ENCODE assay signal across 24 cellular contexts in the genomic region with DNA sequence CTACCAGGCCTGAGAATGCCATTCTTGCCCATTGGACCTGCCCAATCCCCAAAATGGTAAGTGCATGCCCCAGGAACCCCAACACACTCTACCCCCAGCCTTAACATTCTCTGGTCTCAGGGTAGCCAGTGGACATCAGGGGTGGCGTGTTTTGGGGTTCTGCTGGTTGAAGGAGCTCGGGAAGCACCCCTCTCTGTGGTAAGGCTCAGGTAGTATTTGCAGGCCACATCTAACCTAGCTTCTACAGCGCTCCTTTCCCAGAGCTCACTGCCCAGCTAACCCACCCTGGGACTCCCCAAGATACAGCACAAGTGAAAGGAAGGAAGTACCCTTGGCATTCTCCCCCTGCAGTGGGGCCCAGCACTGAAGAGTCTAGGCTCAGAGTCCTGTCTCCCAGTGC. TPM values are rescaled to one million over a fixed set of nuclear protein-coding genes. Genes with fewer than 3 reads are reported as not detected.
"Had no signal": no experiment of that assay in that cellular context is flagged by ENCODE, and none has a peak within 500 bp of the region (broad histone marks: within the 10 kb centered on the region; RNA-seq: fewer than 3 reads in every experiment).

No MANE protein-coding gene starts in this region.

- H2AFZ ChIP-seq: hepatocyte had no signal

- H3K36me3 ChIP-seq: colonic mucosa, esophagus squamous epithelium, left lung, lower lobe of right lung had no signal

- H3K4me3 Mint-ChIP-seq: immature natural killer cell, mesothelial cell of epicardium, naive B cell had no signal

- H3K27me3 ChIP-seq: colonic mucosa, dorsolateral prefrontal cortex, esophagus squamous epithelium, gastroesophageal sphincter, heart left ventricle, hepatocyte, left lung had no signal

- H3K27ac ChIP-seq: colonic mucosa, dorsolateral prefrontal cortex, epithelial cell of prostate, esophagus squamous epithelium, gastroesophageal sphincter, heart left ventricle, hepatocyte, left lung, lower lobe of right lung had no signal

- DNase-seq: colonic mucosa; dermis blood vessel endothelial cell; dorsolateral prefrontal cortex; effector CD4-positive, alpha-beta T cell; effector memory CD4-positive, alpha-beta T cell; erythroblast; esophagus squamous epithelium; foreskin fibroblast; heart left ventricle; hypothalamus; immature natural killer cell; left cardiac atrium; left lung; left ventricle myocardium superior; lower lobe of right lung; mesenchymal stem cell; mucosa of descending colon; naive B cell had no signal

- H3K9me3 ChIP-seq: colonic mucosa, esophagus squamous epithelium, gastroesophageal sphincter, heart left ventricle, left lung, lower lobe of right lung, mucosa of descending colon had no signal

- H3K36me3 Mint-ChIP-seq: naive B cell had no signal

- H3K4me1 ChIP-seq: colonic mucosa, left lung, lower lobe of right lung had no signal

- H3K27me3 Mint-ChIP-seq: naive B cell had no signal

- H3K27ac Mint-ChIP-seq: immature natural killer cell, mesothelial cell of epicardium had no signal

- H3K79me2 ChIP-seq: hepatocyte had no signal

- H3K9me3 Mint-ChIP-seq: immature natural killer cell, naive B cell had no signal

- H3K4me2 ChIP-seq: hepatocyte had no signal

- H3K4me3 ChIP-seq: colonic mucosa, dorsolateral prefrontal cortex, esophagus squamous epithelium, gastroesophageal sphincter, heart left ventricle, hepatocyte, left lung, lower lobe of right lung, mucosa of descending colon had no signal

- H3K4me1 Mint-ChIP-seq: immature natural killer cell, naive B cell had no signal

- ATAC-seq: esophagus mucosa, gastroesophageal sphincter, heart left ventricle, left cardiac atrium, left lung, left ventricle myocardium superior, lower lobe of right lung, mucosa of descending colon had no signal

RNA-seq across cellular contexts. Expression of gene NMNAT3, which starts 19.8 kb away (rescaled TPM):
- total RNA-seq: myocyte had no signal
